In genomic region chr13:74287672-74288169, GRCh38 we compare ENCODE assay signal across 8 cellular contexts.
DNase-seq lines count a peak whose midpoint lies in the region; ATAC-seq, FAIRE-seq and TF ChIP-seq lines count a peak whose summit lies in the region.

No MANE protein-coding gene starts in this region.

- no peaks in the 10 kb centered on the region for H3K9me2 ChIP-seq in OCI-LY7 (ENCODE audit: insufficient read depth, low read length)
- no peaks in the 10 kb centered on the region for H3K9me2 ChIP-seq in neural cell (ENCODE audit: insufficient read depth, low read length)

- H2AFZ ChIP-seq in OCI-LY7 (ENCODE audit: low read length): peak overlapping the region; percentile 84
- H2AFZ ChIP-seq in neural cell (ENCODE audit: low read depth, low read length): no peak overlapping the region

- POLR2A ChIA-PET in OCI-LY7 (lab: Charles Lee): interaction anchor here (0.6 to 3.1 kb wide), 13 partner anchors 13 to 1394 kb away, joined by 3 to 15 read pairs (median 4); partner anchors contain the start of gene KLF12

- no peaks in the 10 kb centered on the region for H4K20me1 ChIP-seq in OCI-LY7 (ENCODE audit: insufficient read depth, low read length)
- H4K20me1 ChIP-seq in neural cell (ENCODE audit: insufficient read depth): no peaks in the 10 kb centered on the region

- H3K79me2 ChIP-seq in OCI-LY7 (ENCODE audit: insufficient read depth, low read depth, low read length): no peaks in the 10 kb centered on the region
- no peaks in the 10 kb centered on the region for H3K79me2 ChIP-seq in neural cell (replicated peaks; ENCODE audit: insufficient read depth, low read length)

- H3K4me3 ChIP-seq in OCI-LY7 (ENCODE audit: low read depth, low read length, poor library complexity, severe bottlenecking) (peak overlapping the region; percentile 55), fibroblast of the aortic adventitia (ENCODE audit: low read depth, low read length) (no peak overlapping the region), neural cell (ENCODE audit: low read length) (peak overlapping the region; percentile 53)

- H3K27me3 ChIP-seq in neural cell (ENCODE audit: insufficient read depth, low read depth, low read length): no peaks in the 10 kb centered on the region

- H3K4me2 ChIP-seq in OCI-LY7 (ENCODE audit: low read length) (peak overlapping the region; percentile 83), neural cell (ENCODE audit: low read length) (peak overlapping the region; percentile 68)

- peaks cover 51% of the 10 kb centered on the region for H3K4me1 ChIP-seq in OCI-LY7 (ENCODE audit: insufficient read depth, low read length, poor library complexity, severe bottlenecking)

- peak overlapping the region; percentile 69 for H3K9ac ChIP-seq in neural cell (ENCODE audit: low read length)

- ATAC-seq in HG03439 (IDR thresholded peaks at IDR 0.05; ENCODE audit: unreplicated experiment): peak; percentile 29
- peak; percentile 64 for ATAC-seq in stimulated activated naive CD8-positive, alpha-beta T cell treated with anti-CD3 and anti-CD28 coated beads, Interleukin-15, Interleukin-2, amounts not matched to agents 100 U/mL and 50 U/mL, for 24 hours

- intact Hi-C loops in OCI-LY7 (cut with micrococcal nuclease; ENCODE audit: unreplicated experiment): loop anchor here (1.0 to 10.0 kb wide), 9 partner anchors 152 to 533 kb away; no protein-coding TSS in a partner anchor

- CTCF ChIA-PET in OCI-LY7 (lab: Charles Lee; ENCODE audit: unreplicated experiment): interaction anchor here (0.6 to 1.8 kb wide), 8 partner anchors 9 to 606 kb away, joined by 3 to 8 read pairs (median 4); no protein-coding TSS in a partner anchor

- no peak for TF ChIP-seq RAD21 in neural cell (conservative IDR thresholded peaks at IDR 0.05)

- TF ChIP-seq CTCF in OCI-LY7 (conservative IDR thresholded peaks at IDR 0.05; ENCODE audit: low read length) (no peak), fibroblast of the aortic adventitia (IDR thresholded peaks at IDR 0.05; ENCODE audit: insufficient read depth, low read length) (no peak), neural cell (IDR thresholded peaks at IDR 0.05; ENCODE audit: poor library complexity, severe bottlenecking) (no peak)

- no TSS peak for BruUV-seq in OCI-LY7 (replicated peaks; lab: Mats Ljungman, UMichigan)

- H3F3A ChIP-seq in neural cell (ENCODE audit: insufficient read depth, low read length, poor library complexity, severe bottlenecking): peaks cover 5% of the 10 kb centered on the region

- peak; percentile 26 for TF ChIP-seq EP300 in neural cell (conservative IDR thresholded peaks at IDR 0.05; ENCODE audit: poor library complexity, severe bottlenecking)

- H3K9me3 ChIP-seq in OCI-LY7 (ENCODE audit: low read length) (no peaks in the 10 kb centered on the region), neural cell (ENCODE audit: low read length) (no peaks in the 10 kb centered on the region)

- H3K36me3 ChIP-seq in OCI-LY7 (ENCODE audit: insufficient read depth, low read length) (no peaks in the 10 kb centered on the region), neural cell (ENCODE audit: insufficient read depth, low read length) (no peaks in the 10 kb centered on the region)

- FAIRE-seq in GM18507 (lab: Jason Lieb, UNC): peak; percentile 58

- H3K27ac ChIP-seq in OCI-LY7 (ENCODE audit: low read depth, low read length, poor library complexity, severe bottlenecking) (no peak overlapping the region), neural cell (ENCODE audit: low read length) (peak overlapping the region; percentile 95)

- peak; percentile 14 for DNase-seq in GM18507 (ENCODE audit: extremely low spot score, insufficient read length, low read depth)
- peak; percentile 88 for DNase-seq in OCI-LY7 (ENCODE audit: low spot score)
- peak; percentile 66 for DNase-seq in activated T-helper 1 cell treated with Interleukin-2 at 50 U/mL for 16 hours (ENCODE audit: low read depth)
- DNase-seq in fibroblast of the aortic adventitia (ENCODE audit: low read depth): peak; percentile 61
- peak; percentile 75 for DNase-seq in stimulated activated naive CD8-positive, alpha-beta T cell treated with anti-CD3 and anti-CD28 coated beads, Interleukin-15, Interleukin-2, amounts not matched to agents 100 U/mL and 50 U/mL, for 24 hours
- DNase-seq in cortex of kidney (lab: John Stamatoyannopoulos, UW): no peak

TF ChIP-seq in neural cell, 6 proteins besides CTCF, POLR2A, EP300 and RAD21:
- TF ChIP-seq MXI1 (conservative IDR thresholded peaks at IDR 0.05; ENCODE audit: poor library complexity, severe bottlenecking) (no peak), POLR2AphosphoS5 (IDR thresholded peaks at IDR 0.05) (peak; percentile 14)
